ENCODE assay signal across 21 cellular contexts in the genomic region with DNA sequence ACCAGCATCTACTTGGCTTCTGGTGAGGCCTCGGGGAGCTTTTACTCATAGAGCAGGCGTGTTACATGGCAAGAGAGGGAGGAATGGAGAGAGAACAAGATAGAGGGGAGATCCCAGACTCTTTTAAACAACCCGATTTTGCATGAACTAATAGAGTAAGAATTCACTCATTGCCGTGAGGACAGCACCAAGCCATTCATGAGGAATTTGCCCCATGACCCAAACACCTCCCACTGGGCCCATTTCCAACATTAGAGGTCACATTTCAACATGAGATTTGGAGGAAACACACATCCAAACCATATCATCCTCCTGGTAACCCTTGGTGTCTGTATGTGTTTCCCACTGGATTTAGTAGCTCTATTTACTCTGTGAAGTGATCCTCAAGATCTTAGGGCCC.
DNase-seq lines count a peak whose midpoint lies in the region; ATAC-seq and TF ChIP-seq lines count a peak whose summit lies in the region.
"Had no signal": no experiment of that assay in that cellular context is flagged by ENCODE, and none has a peak within 500 bp of the region (broad histone marks: within the 10 kb centered on the region; RNA-seq: fewer than 3 reads in every experiment).

No MANE protein-coding gene starts in this region.

- H3K79me2 ChIP-seq in fibroblast of lung (ENCODE audit: control insufficient read depth, insufficient read depth, low read length) (no peaks in the 10 kb centered on the region), trophoblast cell (ENCODE audit: control insufficient read depth, insufficient read depth, low read length, poor library complexity) (no peaks in the 10 kb centered on the region)
- H3K79me2 ChIP-seq: hepatocyte had no signal

- no peak overlapping the region for H3K18ac ChIP-seq in trophoblast cell (ENCODE audit: low read length)

- H4K91ac ChIP-seq in trophoblast cell (ENCODE audit: low read depth, low read length): no peak overlapping the region

- no peaks in the 10 kb centered on the region for H3K79me1 ChIP-seq in trophoblast cell (ENCODE audit: low read length)

- H4K8ac ChIP-seq in trophoblast cell (ENCODE audit: low read depth, low read length): no peak overlapping the region

- H3K9ac ChIP-seq in fibroblast of lung (ENCODE audit: insufficient read depth, low read length) (no peak overlapping the region), trophoblast cell (ENCODE audit: low read length) (no peak overlapping the region)

- H3K36me3 ChIP-seq in fibroblast of lung (ENCODE audit: control insufficient read depth, insufficient read depth, low read length): no peaks in the 10 kb centered on the region
- H3K36me3 ChIP-seq in trophoblast cell (ENCODE audit: control insufficient read depth in 1 of 2, insufficient read depth in 2 of 2, low read length in 2 of 2): no peaks in the 10 kb centered on the region
- H3K36me3 ChIP-seq: HAP-1, SJSA1, suprapubic skin had no signal

- H3K23ac ChIP-seq in trophoblast cell (ENCODE audit: low read length): no peak overlapping the region

- H3K27ac ChIP-seq in fibroblast of lung (ENCODE audit: insufficient read depth, low read length) (no peak overlapping the region), trophoblast cell (ENCODE audit: low read depth, low read length) (no peak overlapping the region)
- H3K27ac ChIP-seq: hepatocyte, SJSA1, suprapubic skin had no signal

- H2BK12ac ChIP-seq in trophoblast cell (ENCODE audit: low read length): no peak overlapping the region

- no peak for ATAC-seq in GM21381 (IDR thresholded peaks at IDR 0.05; ENCODE audit: unreplicated experiment)
- ATAC-seq: Panc1; stimulated activated memory B cell treated with anti-CD40 and anti-IgM and Interleukin-4, amounts not matched to agents 10 μg/mL and 1 μg/mL and 100 μg/mL, for 72 hours had no signal

- no peaks in the 10 kb centered on the region for H3K9me3 ChIP-seq in fibroblast of lung (ENCODE audit: control insufficient read depth, insufficient read depth, low read depth, low read length)
- no peaks in the 10 kb centered on the region for H3K9me3 ChIP-seq in trophoblast cell (ENCODE audit: insufficient read depth, low read depth, low read length)
- H3K9me3 ChIP-seq: HAP-1, SJSA1, suprapubic skin had no signal

- no CpG with 5 or more reads among the region's 4 CpGs for WGBS in trophoblast cell (ENCODE audit: extremely low coverage, insufficient coverage, insufficient read length)
- 54 to 67% methylated on average over 4 of the region's 4 CpGs for WGBS in lower leg skin, 2 donors

- TF ChIP-seq CTCF in fibroblast of lung (conservative IDR thresholded peaks at IDR 0.05 in 1 of 2, IDR thresholded peaks at IDR 0.05 in 1 of 2; ENCODE audit: low read depth in 1 of 2, low read length in 2 of 2) (no peak), lower leg skin (IDR thresholded peaks at IDR 0.05) (no peak)

- H3K27me3 ChIP-seq in fibroblast of lung (ENCODE audit: control insufficient read depth, insufficient read depth, low read length) (no peaks in the 10 kb centered on the region), trophoblast cell (ENCODE audit: insufficient read depth, low read length) (no peaks in the 10 kb centered on the region)
- H3K27me3 ChIP-seq: hepatocyte, SJSA1, suprapubic skin had no signal

- H2AFZ ChIP-seq in fibroblast of lung (ENCODE audit: low read length): no peak overlapping the region
- H2AFZ ChIP-seq in trophoblast cell (ENCODE audit: insufficient read depth, low read length, poor library complexity): no peak overlapping the region
- H2AFZ ChIP-seq: hepatocyte had no signal

- H3K4ac ChIP-seq in trophoblast cell (ENCODE audit: low read depth, low read length): no peak overlapping the region

- H2AK5ac ChIP-seq in trophoblast cell (ENCODE audit: low read length): no peak overlapping the region

- no peak for TF ChIP-seq POLR2A in lower leg skin (IDR thresholded peaks at IDR 0.05)

- H4K12ac ChIP-seq in trophoblast cell (ENCODE audit: low read depth, low read length): no peak overlapping the region

- no peaks in the 10 kb centered on the region for H4K20me1 ChIP-seq in fibroblast of lung (ENCODE audit: control insufficient read depth, extremely low read depth, insufficient read depth, low read length)

- H2BK5ac ChIP-seq in trophoblast cell (ENCODE audit: low read depth, low read length, poor library complexity): no peak overlapping the region

- H2BK120ac ChIP-seq in trophoblast cell (ENCODE audit: insufficient read depth, low read length, poor library complexity): no peak overlapping the region

- H3K4me1 ChIP-seq in fibroblast of lung (ENCODE audit: control insufficient read depth, extremely low read depth, insufficient read depth, low read length) (no peaks in the 10 kb centered on the region), trophoblast cell (ENCODE audit: control insufficient read depth in 1 of 2, insufficient read depth in 2 of 2, low read length in 2 of 2) (no peaks in the 10 kb centered on the region)
- H3K4me1 ChIP-seq: HAP-1, SJSA1 had no signal

- H3K4me2 ChIP-seq in fibroblast of lung (ENCODE audit: extremely low read depth, insufficient read depth, low read length): no peak overlapping the region
- H3K4me2 ChIP-seq in trophoblast cell (ENCODE audit: low read length): no peak overlapping the region
- H3K4me2 ChIP-seq: hepatocyte, smooth muscle cell had no signal

- intact Hi-C loops in lower leg skin (cut with DNase I; ENCODE audit: low total_unique reads): no loop called here

- no peak overlapping the region for H3K14ac ChIP-seq in trophoblast cell (ENCODE audit: low read length)

- no peak overlapping the region for H3K4me3 ChIP-seq in fibroblast of lung (replicated peaks in 1 of 4; ENCODE audit: control extremely low read depth in 1 of 4, insufficient read depth in 1 of 4, low read depth in 3 of 4, low read length in 4 of 4)
- no peak overlapping the region for H3K4me3 ChIP-seq in trophoblast cell (ENCODE audit: low read depth, low read length)
- no peak overlapping the region for H3K4me3 ChIP-seq in lower leg skin (ENCODE audit: low read depth, poor library complexity, severe bottlenecking)
- H3K4me3 ChIP-seq: HAP-1, hepatocyte, SJSA1, smooth muscle cell, suprapubic skin had no signal

- DNase-seq in HS-27A (ENCODE audit: low read depth) (peak; percentile 48), T1000 (lab: John Stamatoyannopoulos, UW) (peak; percentile 25), fibroblast of lung (ENCODE audit: low read depth in 2 of 2) (peak; percentile 2 to 34), trophoblast cell (peak; percentile 46 to 82), lower leg skin (ENCODE audit: low spot score in 2 of 2) (no peak), hypothalamus (lab: John Stamatoyannopoulos, UW) (no peak)
- DNase-seq: activated CD4-positive, alpha-beta T cell treated with anti-CD3 and anti-CD28 coated beads, Interleukin-2, amount 10 ng/mL, durations not matched to agents 7 days and 5 days; activated naive CD8-positive, alpha-beta T cell treated with anti-CD3 and anti-CD28 coated beads for 36 hours; CD4-positive, CD25-positive, alpha-beta regulatory T cell; DMS153; NCI-H1930; NCI-H2227 treated with DMSO at 0.1 percent for 48 hours; nucleus accumbens had no signal

Comparison
In these comparisons a context has a peak if more than half of its experiments do, and no peak if none do; other contexts are left out.
1. DNase-seq: peak in HS-27A (single experiment), T1000 (single experiment), fibroblast of lung (2 of 2) and trophoblast cell (2 of 2); none in lower leg skin (0 of 2) and hypothalamus (0 of 51).